In genomic region chr10:126906704-126907422, GRCh38 we compare ENCODE assay signal across 9 cellular contexts. TPM values are rescaled to one million over a fixed set of nuclear protein-coding genes. Genes with fewer than 3 reads are reported as not detected.
DNase-seq lines count a peak whose midpoint lies in the region; ATAC-seq and TF ChIP-seq lines count a peak whose summit lies in the region.
"Had no signal": no experiment of that assay in that cellular context is flagged by ENCODE, and none has a peak within 500 bp of the region (broad histone marks: within the 10 kb centered on the region; RNA-seq: fewer than 3 reads in every experiment).

No MANE protein-coding gene starts in this region.

- TF ChIP-seq EP300 in suprapubic skin (IDR thresholded peaks at IDR 0.05), result no peak

- H3K4me1 ChIP-seq in mesodermal cell (ENCODE audit: control insufficient read depth, insufficient read depth, low read length, poor library complexity, severe bottlenecking) (peaks cover 12% of the 10 kb centered on the region), suprapubic skin (peaks cover 78% of the 10 kb centered on the region)

- no peak overlapping the region for H3K27ac Mint-ChIP-seq in activated CD4-positive, alpha-beta T cell treated with anti-CD3 and anti-CD28 coated beads for 36 hours

- no peak for ATAC-seq in activated CD4-positive, alpha-beta T cell treated with anti-CD3 and anti-CD28 coated beads for 36 hours
- no peak for ATAC-seq in HG02759 (IDR thresholded peaks at IDR 0.05; ENCODE audit: unreplicated experiment)

- POLR2A ChIA-PET in activated CD4-positive, alpha-beta T cell treated with anti-CD3 and anti-CD28 coated beads for 36 hours (lab: Charles Lee), result no interaction called here

- peak overlapping the region; percentile 52 for H3K4me3 Mint-ChIP-seq in activated CD4-positive, alpha-beta T cell treated with anti-CD3 and anti-CD28 coated beads for 36 hours

- no peaks in the 10 kb centered on the region for H3K36me3 Mint-ChIP-seq in activated CD4-positive, alpha-beta T cell treated with anti-CD3 and anti-CD28 coated beads for 36 hours (ENCODE audit: low read depth)

- no peaks in the 10 kb centered on the region for H3K9me3 Mint-ChIP-seq in activated CD4-positive, alpha-beta T cell treated with anti-CD3 and anti-CD28 coated beads for 36 hours (ENCODE audit: low read depth)

- DNase-seq in activated CD4-positive, alpha-beta T cell treated with anti-CD3 and anti-CD28 coated beads for 36 hours, result no peak
- no peak for DNase-seq in activated CD4-positive, alpha-beta T cell treated with anti-CD3 and anti-CD28 coated beads for 4 hours
- DNase-seq in choroid plexus epithelial cell (ENCODE audit: low read depth) (no peak), suprapubic skin (ENCODE audit: low spot score in 2 of 2) (peak in 1 of 2 donors; percentile 59), COR-L47 (lab: John Stamatoyannopoulos, UW) (no peak), DMS79 (lab: John Stamatoyannopoulos, UW) (no peak)
- DNase-seq: stimulated activated CD4-positive, alpha-beta T cell treated with anti-CD3 and anti-CD28 coated beads, Interleukin-4, amount 100 ng/mL, for 24 hours had no signal

- 86 to 90% methylated on average over 10 to 14 of the region's 14 CpGs for WGBS in mesodermal cell (ENCODE audit: insufficient coverage in 2 of 2), 2 experiments
- 82% methylated on average over 6 of the region's 14 CpGs for WGBS in suprapubic skin

- H3K9me3 ChIP-seq in mesodermal cell (ENCODE audit: control insufficient read depth, low read length) (peaks cover 3% of the 10 kb centered on the region), suprapubic skin (no peaks in the 10 kb centered on the region)

- TF ChIP-seq POLR2A in suprapubic skin (IDR thresholded peaks at IDR 0.05), result no peak

- H3K36me3 ChIP-seq in mesodermal cell (ENCODE audit: control insufficient read depth, insufficient read depth, low read length) (peaks cover 32% of the 10 kb centered on the region), suprapubic skin (no peaks in the 10 kb centered on the region)

- H3K27me3 ChIP-seq in suprapubic skin, result no peaks in the 10 kb centered on the region

- TF ChIP-seq CTCF in choroid plexus epithelial cell (conservative IDR thresholded peaks at IDR 0.05; ENCODE audit: low read depth, low read length), result no peak
- TF ChIP-seq CTCF in suprapubic skin (IDR thresholded peaks at IDR 0.05), result no peak

- CTCF ChIA-PET in activated CD4-positive, alpha-beta T cell treated with anti-CD3 and anti-CD28 coated beads for 36 hours (lab: Charles Lee), result no interaction called here

- H3K27me3 Mint-ChIP-seq in activated CD4-positive, alpha-beta T cell treated with anti-CD3 and anti-CD28 coated beads for 36 hours, result peaks cover 25% of the 10 kb centered on the region

- no peak overlapping the region for H3K27ac ChIP-seq in mesodermal cell (ENCODE audit: low read depth, low read length, severe bottlenecking)
- peak overlapping the region; percentile 90 for H3K27ac ChIP-seq in suprapubic skin

- peaks cover 3% of the 10 kb centered on the region for H3K4me1 Mint-ChIP-seq in activated CD4-positive, alpha-beta T cell treated with anti-CD3 and anti-CD28 coated beads for 36 hours

- intact Hi-C loops in activated CD4-positive, alpha-beta T cell treated with anti-CD3 and anti-CD28 coated beads for 36 hours (cut with DNase I, micrococcal nuclease), result no loop called here

- H3K4me3 ChIP-seq in choroid plexus epithelial cell (ENCODE audit: low read depth, low read length) (peak overlapping the region; percentile 81), mesodermal cell (ENCODE audit: extremely low read depth, insufficient read depth, low read length, poor library complexity, severe bottlenecking) (peak overlapping the region; percentile 60), suprapubic skin (peak overlapping the region; percentile 97)

RNA-seq across cellular contexts. Expression of gene DOCK1, which starts 1.6 kb away (rescaled TPM):
- under 1 TPM; 0.75 to 0.81 TPM for total RNA-seq in activated CD4-positive, alpha-beta T cell treated with anti-CD3 and anti-CD28 coated beads for 36 hours
- 49.4 TPM for polyA plus RNA-seq in mesodermal cell (2013, experiment 1 of 2)
- polyA plus RNA-seq in mesodermal cell (2013, experiment 2 of 2), result 48.0 TPM
- 100 to 1,000 TPM in 1 of 4 donors, 10 to 100 TPM in 3; 60.6 to 136 (median 92.7) TPM for total RNA-seq in suprapubic skin

Comparison
In these comparisons a context has a peak if more than half of its experiments do, and no peak if none do; other contexts are left out.
1. RNA of gene DOCK1, which starts 1.6 kb away (total RNA-seq): 60.6 to 136 TPM in suprapubic skin; 0.75 to 0.81 TPM in activated CD4-positive, alpha-beta T cell treated with anti-CD3 and anti-CD28 coated beads for 36 hours; every median in the first group is over 10 times any median in the second.
2. Peak in every context shown above with its lines, with median percentiles within 50 percentile points of each other: H3K4me3 ChIP-seq.